Comparison of ENCODE assay signal across 16 cellular contexts in the genomic region with DNA sequence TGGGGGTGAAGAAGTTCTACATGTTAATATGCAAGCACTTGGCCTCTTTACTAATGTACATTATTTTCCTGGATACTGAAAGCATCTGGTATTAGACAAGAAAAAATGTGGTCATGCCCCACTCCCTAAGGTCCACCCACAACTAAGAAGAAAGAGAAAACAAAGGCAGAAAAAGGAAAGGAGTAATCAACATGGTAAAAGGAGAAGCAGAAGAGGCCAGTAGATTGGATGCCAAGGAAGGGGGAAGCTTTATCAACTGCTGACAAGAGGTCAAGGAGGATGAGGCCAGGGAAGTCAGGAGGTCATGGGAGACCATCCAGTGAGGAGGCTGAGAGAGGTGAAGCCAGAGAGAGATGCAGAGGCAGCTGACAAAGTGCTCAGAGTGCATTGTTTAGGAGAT.
DNase-seq lines count a peak whose midpoint lies in the region; ATAC-seq and TF ChIP-seq lines count a peak whose summit lies in the region.
"Had no signal": no experiment of that assay in that cellular context is flagged by ENCODE, and none has a peak within 500 bp of the region (broad histone marks: within the 10 kb centered on the region; RNA-seq: fewer than 3 reads in every experiment).

No MANE protein-coding gene starts in this region.

- peaks cover 9% of the 10 kb centered on the region for H3F3A ChIP-seq in Loucy (ENCODE audit: low read depth)

- H3K9me2 ChIP-seq in Loucy (replicated peaks; ENCODE audit: low read depth, low read length): no peaks in the 10 kb centered on the region

- CTCF ChIA-PET in CD4-positive, alpha-beta memory T cell (lab: Charles Lee; ENCODE audit: partially characterized antibody): interaction anchor here (0.6 to 4.3 kb wide), 12 partner anchors 9 to 435 kb away, joined by 3 to 28 read pairs (median 4); no protein-coding TSS in a partner anchor

- peak overlapping the region; percentile 56 for H3K9ac ChIP-seq in Loucy (ENCODE audit: low read depth, low read length, poor library complexity, severe bottlenecking)

- no peak overlapping the region for H3K4me3 ChIP-seq in CD4-positive, alpha-beta memory T cell (ENCODE audit: low read length in 2 of 2)
- no peak overlapping the region for H3K4me3 ChIP-seq in Loucy (ENCODE audit: low read length, poor library complexity, severe bottlenecking)
- H3K4me3 ChIP-seq: gastrocnemius medialis had no signal

- H3K9me3 ChIP-seq in CD4-positive, alpha-beta memory T cell (ENCODE audit: control insufficient read depth in 1 of 2, low read length in 2 of 2): no peaks in the 10 kb centered on the region
- no peaks in the 10 kb centered on the region for H3K9me3 ChIP-seq in Loucy (ENCODE audit: insufficient read depth, low read depth, low read length)
- H3K9me3 ChIP-seq: gastrocnemius medialis had no signal

- no peak overlapping the region for H3K27ac ChIP-seq in CD4-positive, alpha-beta memory T cell (ENCODE audit: low read depth, low read length)
- H3K27ac ChIP-seq: brain microvascular endothelial cell, gastrocnemius medialis had no signal

- H4K20me1 ChIP-seq in Loucy (ENCODE audit: insufficient read depth, low read length, poor library complexity, severe bottlenecking): no peaks in the 10 kb centered on the region

- H3K79me2 ChIP-seq in Loucy (ENCODE audit: insufficient read depth, low read length): no peaks in the 10 kb centered on the region

- no peak for DNase-seq in CD4-positive, alpha-beta memory T cell
- DNase-seq in central memory CD8-positive, alpha-beta T cell (ENCODE audit: low spot score in 2 of 2): no peak
- no peak for DNase-seq in osteocyte (ENCODE audit: extremely low spot score, unreplicated experiment)
- no peak for DNase-seq in SKM-1 treated with dmso at 0.1 percent for 144 hours (lab: John Stamatoyannopoulos, UW; ENCODE audit: unreplicated experiment)
- DNase-seq in NK-92 (lab: John Stamatoyannopoulos, UW; ENCODE audit: unreplicated experiment): no peak
- DNase-seq: activated CD4-positive, alpha-beta memory T cell treated with anti-CD3 and anti-CD28 coated beads, Interleukin-2, amount 10 ng/mL, durations not matched to agents 7 days and 5 days; activated effector memory CD4-positive, alpha-beta T cell treated with anti-CD3 and anti-CD28 coated beads, Interleukin-2, amount 50 U/mL, for 16 hours; brain microvascular endothelial cell; effector memory CD8-positive, alpha-beta T cell; gastrocnemius medialis; NCI-H510A; stimulated activated CD4-positive, alpha-beta T cell treated with anti-CD3 and anti-CD28 coated beads, Interleukin-4, amount 100 ng/mL, for 4 hours; stimulated activated naive CD4-positive, alpha-beta T cell treated with Interleukin-2 at 50 U/mL for 16 hours had no signal

- TF ChIP-seq CTCF in Loucy (conservative IDR thresholded peaks at IDR 0.05; ENCODE audit: low read length) (no peak), osteocyte (IDR thresholded peaks at IDR 0.05) (no peak)

- H3K9me3 Mint-ChIP-seq in CD4-positive, alpha-beta memory T cell: no peaks in the 10 kb centered on the region
- no peaks in the 10 kb centered on the region for H3K9me3 Mint-ChIP-seq in central memory CD8-positive, alpha-beta T cell
- no peaks in the 10 kb centered on the region for H3K9me3 Mint-ChIP-seq in osteocyte (ENCODE audit: unreplicated experiment)
- H3K9me3 Mint-ChIP-seq: activated CD4-positive, alpha-beta memory T cell treated with anti-CD3 and anti-CD28 coated beads, Interleukin-2, amount 10 ng/mL, durations not matched to agents 7 days and 5 days; effector memory CD8-positive, alpha-beta T cell; immature natural killer cell had no signal

- no peak for ATAC-seq in central memory CD8-positive, alpha-beta T cell (replicated peaks; ENCODE audit: extremely low read depth, poor library complexity, severe bottlenecking)
- no peak for ATAC-seq in HG02571 (IDR thresholded peaks at IDR 0.05; ENCODE audit: unreplicated experiment)
- ATAC-seq: gastrocnemius medialis had no signal

- no peak overlapping the region for H3K4me3 Mint-ChIP-seq in CD4-positive, alpha-beta memory T cell
- H3K4me3 Mint-ChIP-seq in central memory CD8-positive, alpha-beta T cell: no peak overlapping the region
- no peak overlapping the region for H3K4me3 Mint-ChIP-seq in osteocyte (ENCODE audit: unreplicated experiment)
- H3K4me3 Mint-ChIP-seq: activated CD4-positive, alpha-beta memory T cell treated with anti-CD3 and anti-CD28 coated beads, Interleukin-2, amount 10 ng/mL, durations not matched to agents 7 days and 5 days; effector memory CD8-positive, alpha-beta T cell had no signal

- no peaks in the 10 kb centered on the region for H3K36me3 ChIP-seq in CD4-positive, alpha-beta memory T cell (ENCODE audit: insufficient read depth, low read length)
- H3K36me3 ChIP-seq in Loucy (ENCODE audit: insufficient read depth, low read length): no peaks in the 10 kb centered on the region
- H3K36me3 ChIP-seq: brain microvascular endothelial cell, gastrocnemius medialis had no signal

- POLR2A ChIA-PET in CD4-positive, alpha-beta memory T cell (lab: Charles Lee; ENCODE audit: partially characterized antibody): interaction anchor here (0.8 to 2.3 kb wide), 5 partner anchors 31 to 407 kb away, joined by 4 to 11 read pairs (median 4); partner anchors contain the start of gene ZFP36L1

- peaks cover 19% of the 10 kb centered on the region for H3K4me1 ChIP-seq in CD4-positive, alpha-beta memory T cell (ENCODE audit: insufficient read depth, low read length)
- H3K4me1 ChIP-seq in Loucy (ENCODE audit: insufficient read depth, low read length, poor library complexity, severe bottlenecking): peaks cover 73% of the 10 kb centered on the region
- H3K4me1 ChIP-seq: gastrocnemius medialis had no signal

- no peaks in the 10 kb centered on the region for H3K27me3 ChIP-seq in CD4-positive, alpha-beta memory T cell (ENCODE audit: insufficient read depth, low read length)
- H3K27me3 ChIP-seq in Loucy (ENCODE audit: insufficient read depth, low read length, poor library complexity, severe bottlenecking): no peaks in the 10 kb centered on the region
- H3K27me3 ChIP-seq: brain microvascular endothelial cell, gastrocnemius medialis had no signal

- no peaks in the 10 kb centered on the region for H3K27me3 Mint-ChIP-seq in CD4-positive, alpha-beta memory T cell
- H3K27me3 Mint-ChIP-seq in central memory CD8-positive, alpha-beta T cell: no peaks in the 10 kb centered on the region
- H3K27me3 Mint-ChIP-seq in osteocyte (ENCODE audit: unreplicated experiment): no peaks in the 10 kb centered on the region
- H3K27me3 Mint-ChIP-seq: activated CD4-positive, alpha-beta memory T cell treated with anti-CD3 and anti-CD28 coated beads, Interleukin-2, amount 10 ng/mL, durations not matched to agents 7 days and 5 days; effector memory CD8-positive, alpha-beta T cell had no signal

- intact Hi-C loops in CD4-positive, alpha-beta memory T cell (cut with micrococcal nuclease): loop anchor here (2.0 kb wide), 1 partner anchor 159 kb away; no protein-coding TSS in a partner anchor

- H3K4me2 ChIP-seq in Loucy (ENCODE audit: low read depth, low read length, poor library complexity, severe bottlenecking): peak overlapping the region; percentile 42

- no peak overlapping the region; the same call in 1 of the 2 replicates for H2AFZ ChIP-seq in Loucy (ENCODE audit: low read length)

- no peaks in the 10 kb centered on the region for H3K36me3 Mint-ChIP-seq in CD4-positive, alpha-beta memory T cell
- H3K36me3 Mint-ChIP-seq in central memory CD8-positive, alpha-beta T cell (ENCODE audit: insufficient read depth): peaks cover 2% of the 10 kb centered on the region
- H3K36me3 Mint-ChIP-seq in osteocyte (ENCODE audit: unreplicated experiment): no peaks in the 10 kb centered on the region
- H3K36me3 Mint-ChIP-seq: immature natural killer cell had no signal

- peak overlapping the region in 5 of 7 donors; percentile 2 to 74 (median 7) for H3K27ac Mint-ChIP-seq in CD4-positive, alpha-beta memory T cell
- H3K27ac Mint-ChIP-seq in central memory CD8-positive, alpha-beta T cell (ENCODE audit: low read depth): peak overlapping the region; percentile 75
- H3K27ac Mint-ChIP-seq in osteocyte (ENCODE audit: unreplicated experiment): peak overlapping the region; percentile 2
- H3K27ac Mint-ChIP-seq: activated CD4-positive, alpha-beta memory T cell treated with anti-CD3 and anti-CD28 coated beads, Interleukin-2, amount 10 ng/mL, durations not matched to agents 7 days and 5 days had no signal

- H3K4me1 Mint-ChIP-seq in CD4-positive, alpha-beta memory T cell: peaks cover 20 to 32% (median 25%) of the 10 kb centered on the region in 4 donors
- peaks cover 28% of the 10 kb centered on the region for H3K4me1 Mint-ChIP-seq in central memory CD8-positive, alpha-beta T cell
- peaks cover 18% of the 10 kb centered on the region for H3K4me1 Mint-ChIP-seq in osteocyte (ENCODE audit: unreplicated experiment)

Comparison
In these comparisons a context has a peak if more than half of its experiments do, and no peak if none do; other contexts are left out.
1. H3K27ac Mint-ChIP-seq: peak in every context shown above with its lines; median percentile 75 in central memory CD8-positive, alpha-beta T cell; 7 in CD4-positive, alpha-beta memory T cell; 2 in osteocyte.